Comparison of ENCODE assay signal across 25 cellular contexts in the genomic region with DNA sequence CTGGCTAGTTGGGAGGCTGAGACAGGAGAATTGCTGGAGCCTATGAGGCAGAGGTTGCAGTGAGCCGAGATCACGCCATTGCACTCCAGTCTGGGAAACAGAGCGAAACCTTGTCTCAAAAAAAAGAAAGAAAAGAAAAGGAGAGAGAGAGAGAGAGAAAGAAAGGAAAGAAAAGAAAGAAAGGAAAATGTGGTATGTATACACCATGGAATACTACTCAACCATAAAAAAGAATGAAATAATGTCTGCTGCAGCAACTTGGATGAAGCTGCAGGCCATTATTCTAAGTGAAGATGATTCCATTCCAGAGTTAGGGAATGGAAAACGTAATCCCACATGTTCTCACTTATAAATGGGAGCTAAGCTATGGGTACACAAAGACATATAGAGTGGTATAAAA.
"Had no signal": no experiment of that assay in that cellular context is flagged by ENCODE, and none has a peak within 500 bp of the region (broad histone marks: within the 10 kb centered on the region; RNA-seq: fewer than 3 reads in every experiment).

No MANE protein-coding gene starts in this region.

- H3K4me3 Mint-ChIP-seq: dendritic cell treated with granulocyte-macrophage colony-stimulating factor and Interleukin-4, amounts not matched to agents 40 ng/mL and 50 ng/mL, for 4 days; effector memory CD8-positive, alpha-beta T cell; endodermal cell had no signal

- H3K9me3 ChIP-seq: colonic mucosa, esophagus muscularis mucosa, esophagus squamous epithelium, gastrocnemius medialis, gastroesophageal sphincter had no signal

- H3K27ac Mint-ChIP-seq: dendritic cell treated with granulocyte-macrophage colony-stimulating factor and Interleukin-4, amounts not matched to agents 40 ng/mL and 50 ng/mL, for 4 days; effector memory CD8-positive, alpha-beta T cell; endodermal cell had no signal

- DNase-seq: colonic mucosa; cortex of kidney; dermis blood vessel endothelial cell; dorsolateral prefrontal cortex; effector CD4-positive, alpha-beta T cell; effector CD8-positive, alpha-beta T cell; effector memory CD4-positive, alpha-beta T cell; effector memory CD8-positive, alpha-beta T cell; endodermal cell; erythroblast; esophagus squamous epithelium; foreskin fibroblast; foreskin keratinocyte; foreskin melanocyte; gastrocnemius medialis; glutamatergic neuron; head of caudate nucleus; heart left ventricle; heart right ventricle had no signal

- H3K4me1 ChIP-seq: colonic mucosa, esophagus muscularis mucosa, esophagus squamous epithelium, foreskin keratinocyte, gastrocnemius medialis, gastroesophageal sphincter, heart left ventricle, heart right ventricle had no signal

- H3K36me3 ChIP-seq: colonic mucosa, esophagus squamous epithelium, gastrocnemius medialis, gastroesophageal sphincter, heart left ventricle had no signal

- H3K27ac ChIP-seq: colonic mucosa, coronary artery, dorsolateral prefrontal cortex, epithelial cell of prostate, esophagus muscularis mucosa, esophagus squamous epithelium, foreskin keratinocyte, gastrocnemius medialis, gastroesophageal sphincter, heart left ventricle, heart right ventricle, hepatocyte had no signal

- H3K4me3 ChIP-seq: colonic mucosa, coronary artery, dorsolateral prefrontal cortex, esophagus muscularis mucosa, esophagus squamous epithelium, gastrocnemius medialis, gastroesophageal sphincter, heart left ventricle, heart right ventricle, hepatocyte had no signal

- H3K9me3 Mint-ChIP-seq: dendritic cell treated with granulocyte-macrophage colony-stimulating factor and Interleukin-4, amounts not matched to agents 40 ng/mL and 50 ng/mL, for 4 days; effector memory CD8-positive, alpha-beta T cell had no signal
